Comparison of ENCODE assay signal across 7 cellular contexts in the genomic region with DNA sequence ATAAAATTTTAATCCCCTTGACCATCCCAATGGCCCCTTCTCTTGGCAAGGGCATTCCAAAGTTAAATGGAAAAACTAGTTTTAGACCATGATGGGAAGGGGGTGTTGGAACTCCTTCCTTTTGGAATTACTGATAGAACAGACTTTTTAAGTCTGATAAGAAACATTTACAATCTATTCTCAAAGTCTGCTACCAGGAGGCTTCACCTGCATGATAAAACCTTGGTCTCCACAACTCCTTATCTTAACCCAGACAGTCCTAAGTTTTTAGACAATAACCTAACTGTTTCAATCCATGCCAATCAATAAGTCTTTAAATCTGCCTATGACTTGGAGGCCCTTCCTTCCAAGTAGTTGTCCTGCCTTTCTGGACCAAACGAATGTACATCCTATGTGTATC.
"Had no signal": no experiment of that assay in that cellular context is flagged by ENCODE, and none has a peak within 500 bp of the region (broad histone marks: within the 10 kb centered on the region; RNA-seq: fewer than 3 reads in every experiment).

No MANE protein-coding gene starts in this region.

- DNase-seq: HCEC 1CT had no signal

- H3K27ac Mint-ChIP-seq: GM23338, H9, IgD-negative memory B cell had no signal

- H3K4me2 ChIP-seq: GM23338 had no signal

- FAIRE-seq: H1, H54, HTR-8/SVneo had no signal

- H3K9me3 Mint-ChIP-seq: GM23338, H9, IgD-negative memory B cell had no signal

- H3K4me3 Mint-ChIP-seq: GM23338, H9, IgD-negative memory B cell had no signal

- H3K4me3 ChIP-seq: GM23338 had no signal

- H3K27me3 Mint-ChIP-seq: IgD-negative memory B cell had no signal

- H3K4me1 Mint-ChIP-seq: IgD-negative memory B cell had no signal

- H2AFZ ChIP-seq: GM23338 had no signal
